ENCODE assay signal across 1 cellular context in the genomic region with DNA sequence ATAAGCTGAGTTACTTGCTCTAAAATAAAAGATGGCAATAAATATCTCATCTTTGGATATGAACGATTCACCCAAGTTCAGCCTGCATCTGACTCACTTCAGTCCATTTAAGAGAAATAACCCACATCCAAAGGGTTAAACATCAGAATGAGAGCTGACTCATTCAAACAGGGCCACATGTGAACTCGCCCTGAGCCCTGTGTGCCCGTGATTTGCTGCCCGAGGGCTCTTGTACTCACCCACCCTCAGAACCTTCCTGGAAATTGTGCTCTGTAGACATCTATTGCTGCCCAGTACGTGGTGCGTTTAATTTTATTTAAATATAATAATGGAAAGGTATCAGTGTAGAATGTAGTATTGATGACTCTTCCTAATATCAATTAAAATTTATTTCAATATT.
A peak's percentile ranks its signal among the peaks of the same experiment; 100 is the strongest.
TF ChIP-seq lines count a peak whose summit lies in the region.

No MANE protein-coding gene starts in this region.

TF ChIP-seq in HepG2, 621 proteins besides CTCF, POLR2A, EP300 and RAD21 (continued from another document):
- 0 out of 4 replicates have a peak, but pooled peaks of 1 of the 2 experiments have one; percentile 15 for TF ChIP-seq MAFK (conservative IDR thresholded peaks at IDR 0.05 in 1 of 2, IDR thresholded peaks at IDR 0.05 in 1 of 2; ENCODE audit: low read length in 2 of 2)
- TF ChIP-seq ZNF652 (CRISPR knock-in tag; IDR thresholded peaks at IDR 0.05; ENCODE audit: borderline replicate concordance, low read depth), result peak; percentile 95
- TF ChIP-seq ELF3 (CRISPR knock-in tag; IDR thresholded peaks at IDR 0.05), result 0 out of 2 replicates have a peak, but pooled peaks have one; percentile 8
- TF ChIP-seq FOSL2 (CRISPR knock-in tag; IDR thresholded peaks at IDR 0.05), result peak; percentile 88
